In the genomic region with DNA sequence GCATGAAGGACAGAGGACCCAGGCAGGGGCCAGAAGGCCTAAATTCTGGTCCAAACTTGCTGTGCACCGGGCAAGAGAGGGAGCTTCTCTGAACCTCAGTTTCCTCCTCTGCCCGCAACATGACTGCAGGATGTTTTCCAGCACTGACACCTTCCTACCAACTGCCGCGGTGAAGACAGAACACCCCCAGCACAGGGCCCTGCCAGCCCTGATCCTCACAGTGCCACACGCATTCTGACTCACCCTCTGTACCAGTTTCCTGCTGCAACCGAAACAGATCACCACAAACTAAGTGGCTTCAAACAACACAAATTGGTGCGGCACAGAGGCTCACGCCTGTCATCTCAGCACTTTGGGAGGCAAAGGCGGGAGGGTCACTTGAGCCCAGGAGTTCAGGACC, we compare ENCODE assay signal across 1 cellular context.
TF ChIP-seq lines count a peak whose summit lies in the region.

No MANE protein-coding gene starts in this region.

TF ChIP-seq in WTC11, 78 proteins besides CTCF, POLR2A, EP300 and RAD21 (continued from another document):
- TF ChIP-seq NR3C1 (CRISPR knock-in tag; conservative IDR thresholded peaks at IDR 0.05; ENCODE audit: low read depth) (no peak), TEAD1 (CRISPR knock-in tag; IDR thresholded peaks at IDR 0.05) (no peak)
- TF ChIP-seq, protein P1, sequence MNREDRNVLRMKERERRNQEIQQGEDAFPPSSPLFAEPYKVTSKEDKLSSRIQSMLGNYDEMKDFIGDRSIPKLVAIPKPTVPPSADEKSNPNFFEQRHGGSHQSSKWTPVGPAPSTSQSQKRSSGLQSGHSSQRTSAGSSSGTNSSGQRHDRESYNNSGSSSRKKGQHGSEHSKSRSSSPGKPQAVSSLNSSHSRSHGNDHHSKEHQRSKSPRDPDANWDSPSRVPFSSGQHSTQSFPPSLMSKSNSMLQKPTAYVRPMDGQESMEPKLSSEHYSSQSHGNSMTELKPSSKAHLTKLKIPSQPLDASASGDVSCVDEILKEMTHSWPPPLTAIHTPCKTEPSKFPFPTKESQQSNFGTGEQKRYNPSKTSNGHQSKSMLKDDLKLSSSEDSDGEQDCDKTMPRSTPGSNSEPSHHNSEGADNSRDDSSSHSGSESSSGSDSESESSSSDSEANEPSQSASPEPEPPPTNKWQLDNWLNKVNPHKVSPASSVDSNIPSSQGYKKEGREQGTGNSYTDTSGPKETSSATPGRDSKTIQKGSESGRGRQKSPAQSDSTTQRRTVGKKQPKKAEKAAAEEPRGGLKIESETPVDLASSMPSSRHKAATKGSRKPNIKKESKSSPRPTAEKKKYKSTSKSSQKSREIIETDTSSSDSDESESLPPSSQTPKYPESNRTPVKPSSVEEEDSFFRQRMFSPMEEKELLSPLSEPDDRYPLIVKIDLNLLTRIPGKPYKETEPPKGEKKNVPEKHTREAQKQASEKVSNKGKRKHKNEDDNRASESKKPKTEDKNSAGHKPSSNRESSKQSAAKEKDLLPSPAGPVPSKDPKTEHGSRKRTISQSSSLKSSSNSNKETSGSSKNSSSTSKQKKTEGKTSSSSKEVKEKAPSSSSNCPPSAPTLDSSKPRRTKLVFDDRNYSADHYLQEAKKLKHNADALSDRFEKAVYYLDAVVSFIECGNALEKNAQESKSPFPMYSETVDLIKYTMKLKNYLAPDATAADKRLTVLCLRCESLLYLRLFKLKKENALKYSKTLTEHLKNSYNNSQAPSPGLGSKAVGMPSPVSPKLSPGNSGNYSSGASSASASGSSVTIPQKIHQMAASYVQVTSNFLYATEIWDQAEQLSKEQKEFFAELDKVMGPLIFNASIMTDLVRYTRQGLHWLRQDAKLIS (CRISPR knock-in tag; IDR thresholded peaks at IDR 0.05; ENCODE audit: borderline replicate concordance), result no peak
